ENCODE assay signal across 8 cellular contexts in the genomic region with DNA sequence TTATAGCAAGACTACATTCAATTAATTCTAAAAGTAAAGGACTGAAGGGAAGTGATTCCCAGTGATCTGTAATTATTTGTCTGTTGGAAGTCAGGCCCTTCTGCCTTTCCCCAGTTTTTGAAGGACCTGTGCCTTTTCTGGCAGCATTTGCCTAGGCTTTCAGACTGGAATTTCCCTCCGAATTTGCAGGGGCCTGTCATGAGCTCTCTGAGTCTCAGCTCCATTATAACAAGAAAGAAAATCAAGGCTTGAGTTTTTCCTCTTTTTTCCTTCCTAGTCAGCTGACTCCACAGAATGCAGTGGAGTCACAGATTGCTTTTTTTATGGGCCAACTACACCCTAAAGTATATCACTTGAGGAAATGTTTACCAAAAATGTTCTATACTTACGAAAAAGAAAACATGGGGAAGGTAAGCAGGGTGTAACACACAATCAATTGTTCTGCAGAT. TPM values are rescaled to one million over a fixed set of nuclear protein-coding genes. Genes with fewer than 3 reads are reported as not detected.
DNase-seq lines count a peak whose midpoint lies in the region; ATAC-seq lines count a peak whose summit lies in the region.

No MANE protein-coding gene starts in this region.

- peaks cover 62% of the 10 kb centered on the region for H3K27me3 Mint-ChIP-seq in CD4-positive, CD25-positive, alpha-beta regulatory T cell
- H3K27me3 Mint-ChIP-seq in dendritic cell treated with granulocyte-macrophage colony-stimulating factor and Interleukin-4, amounts not matched to agents 40 ng/mL and 50 ng/mL, for 4 days, result peaks cover 71% of the 10 kb centered on the region
- H3K27me3 Mint-ChIP-seq in naive thymus-derived CD8-positive, alpha-beta T cell, result peaks cover 17 to 60% (median 47%) of the 10 kb centered on the region in 5 donors

- peak overlapping the region in 2 of 4 donors; percentile 60 to 76 for H3K4me3 Mint-ChIP-seq in CD4-positive, CD25-positive, alpha-beta regulatory T cell
- peak overlapping the region; percentile 65 for H3K4me3 Mint-ChIP-seq in dendritic cell treated with granulocyte-macrophage colony-stimulating factor and Interleukin-4, amounts not matched to agents 40 ng/mL and 50 ng/mL, for 4 days
- H3K4me3 Mint-ChIP-seq in naive thymus-derived CD8-positive, alpha-beta T cell, result peak overlapping the region; percentile 27 to 86 (median 66)

- H3K4me1 Mint-ChIP-seq in CD4-positive, CD25-positive, alpha-beta regulatory T cell, result peaks cover 3 to 12% (median 5%) of the 10 kb centered on the region in 4 donors
- H3K4me1 Mint-ChIP-seq in dendritic cell treated with granulocyte-macrophage colony-stimulating factor and Interleukin-4, amounts not matched to agents 40 ng/mL and 50 ng/mL, for 4 days (ENCODE audit: low read depth), result no peaks in the 10 kb centered on the region
- peaks cover 0 to 16% (median 8%) of the 10 kb centered on the region in 4 donors for H3K4me1 Mint-ChIP-seq in naive thymus-derived CD8-positive, alpha-beta T cell

- DNase-seq in CD4-positive, CD25-positive, alpha-beta regulatory T cell, result no peak
- DNase-seq in NCI-H1694 treated with DMSO at 0.1 percent for 48 hours (lab: John Stamatoyannopoulos, UW) (peak; percentile 62), hepatic stellate cell (ENCODE audit: low spot score) (no peak)
- DNase-seq in naive thymus-derived CD8-positive, alpha-beta T cell, result no peak
- DNase-seq in activated CD8-positive, alpha-beta memory T cell treated with anti-CD3 and anti-CD28 coated beads for 24 hours, result no peak
- no peak for DNase-seq in activated effector memory CD4-positive, alpha-beta T cell treated with anti-CD3 and anti-CD28 coated beads, Interleukin-2, amount 50 U/mL, for 16 hours
- DNase-seq in activated CD4-positive, alpha-beta T cell treated with anti-CD3 and anti-CD28 coated beads, Interleukin-2, amount 50 U/mL, for 1 hour, result no peak

- POLR2A ChIA-PET in naive thymus-derived CD8-positive, alpha-beta T cell (lab: Charles Lee), result interaction anchor here (0.7 to 1.2 kb wide), 2 partner anchors 236 to 381 kb away, joined by 3 read pairs; partner anchors contain the start of gene ZNF281

- no peaks in the 10 kb centered on the region for H3K36me3 ChIP-seq in CD4-positive, CD25-positive, alpha-beta regulatory T cell (ENCODE audit: control insufficient read depth, insufficient read depth, low read length)

- H3K27me3 ChIP-seq in CD4-positive, CD25-positive, alpha-beta regulatory T cell (ENCODE audit: control insufficient read depth, insufficient read depth, low read length), result peaks cover 53% of the 10 kb centered on the region

- peaks cover 10% of the 10 kb centered on the region for H3K4me1 ChIP-seq in CD4-positive, CD25-positive, alpha-beta regulatory T cell (ENCODE audit: control insufficient read depth, insufficient read depth, low read length, poor library complexity, severe bottlenecking)

- H3K27ac Mint-ChIP-seq in CD4-positive, CD25-positive, alpha-beta regulatory T cell, result peak overlapping the region in 1 of 3 donors; percentile 38
- no peak overlapping the region for H3K27ac Mint-ChIP-seq in dendritic cell treated with granulocyte-macrophage colony-stimulating factor and Interleukin-4, amounts not matched to agents 40 ng/mL and 50 ng/mL, for 4 days
- H3K27ac Mint-ChIP-seq in naive thymus-derived CD8-positive, alpha-beta T cell, result peak overlapping the region in 1 of 10 donors; percentile 0

- intact Hi-C loops in dendritic cell treated with granulocyte-macrophage colony-stimulating factor and Interleukin-4, amounts not matched to agents 40 ng/mL and 50 ng/mL, for 4 days (cut with micrococcal nuclease), result no loop called here

- H3K9me3 ChIP-seq in CD4-positive, CD25-positive, alpha-beta regulatory T cell (ENCODE audit: control insufficient read depth in 2 of 2, low read length in 2 of 2), result no peaks in the 10 kb centered on the region

- H3K27ac ChIP-seq in CD4-positive, CD25-positive, alpha-beta regulatory T cell (ENCODE audit: insufficient read depth, low read length, poor library complexity, severe bottlenecking), result no peak overlapping the region

- peaks cover 0 to 3% (median 0%) of the 10 kb centered on the region in 7 donors for H3K9me3 Mint-ChIP-seq in CD4-positive, CD25-positive, alpha-beta regulatory T cell
- no peaks in the 10 kb centered on the region for H3K9me3 Mint-ChIP-seq in dendritic cell treated with granulocyte-macrophage colony-stimulating factor and Interleukin-4, amounts not matched to agents 40 ng/mL and 50 ng/mL, for 4 days
- no peaks in the 10 kb centered on the region for H3K9me3 Mint-ChIP-seq in naive thymus-derived CD8-positive, alpha-beta T cell

- ATAC-seq in CD4-positive, CD25-positive, alpha-beta regulatory T cell (ENCODE audit: low read depth in 2 of 2), result no peak
- no peak for ATAC-seq in naive thymus-derived CD8-positive, alpha-beta T cell

- H3K4me3 ChIP-seq in CD4-positive, CD25-positive, alpha-beta regulatory T cell (ENCODE audit: low read depth, low read length), result peak overlapping the region; percentile 58

- no peaks in the 10 kb centered on the region for H3K36me3 Mint-ChIP-seq in CD4-positive, CD25-positive, alpha-beta regulatory T cell
- H3K36me3 Mint-ChIP-seq in dendritic cell treated with granulocyte-macrophage colony-stimulating factor and Interleukin-4, amounts not matched to agents 40 ng/mL and 50 ng/mL, for 4 days (ENCODE audit: low read depth), result no peaks in the 10 kb centered on the region
- H3K36me3 Mint-ChIP-seq in naive thymus-derived CD8-positive, alpha-beta T cell, result no peaks in the 10 kb centered on the region

RNA-seq across cellular contexts. Expression of gene NR5A2, which starts 1.1 kb away (rescaled TPM):
- not detected for total RNA-seq in CD4-positive, CD25-positive, alpha-beta regulatory T cell
- not detected for polyA plus RNA-seq in CD4-positive, CD25-positive, alpha-beta regulatory T cell
- total RNA-seq in naive thymus-derived CD8-positive, alpha-beta T cell, result not detected
- polyA plus RNA-seq in naive thymus-derived CD8-positive, alpha-beta T cell, result not detected
